In the genomic region with DNA sequence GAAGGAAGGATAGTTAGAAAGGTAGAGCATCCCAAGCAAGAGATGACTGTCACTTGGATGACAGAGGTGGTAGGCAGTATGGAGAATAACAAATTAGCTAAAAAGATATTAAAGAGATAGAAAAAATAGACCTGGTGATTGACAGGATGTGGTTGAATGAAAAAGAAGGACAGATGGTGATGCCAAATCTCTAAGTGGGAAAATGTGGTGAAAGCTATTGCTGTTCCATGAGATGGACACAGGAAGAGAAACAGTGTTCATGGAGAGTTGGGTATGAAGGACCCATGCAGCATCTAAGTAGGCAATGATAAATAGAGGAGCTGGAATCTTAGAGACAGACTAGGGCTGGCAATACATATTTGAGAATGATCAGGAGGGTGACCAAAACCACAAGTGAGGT, we compare ENCODE assay signal across 20 cellular contexts. TPM values are rescaled to one million over a fixed set of nuclear protein-coding genes. Genes with fewer than 3 reads are reported as not detected.
"Had no signal": no experiment of that assay in that cellular context is flagged by ENCODE, and none has a peak within 500 bp of the region (broad histone marks: within the 10 kb centered on the region; RNA-seq: fewer than 3 reads in every experiment).

No MANE protein-coding gene starts in this region.

- H3K36me3 Mint-ChIP-seq: IgD-negative memory B cell had no signal

- H3K4me3 ChIP-seq: K562, MG63, SJSA1, SK-N-MC had no signal

- H3K27me3 Mint-ChIP-seq: IgD-negative memory B cell had no signal

- H3K27ac Mint-ChIP-seq: IgD-negative memory B cell had no signal

- H3K27me3 ChIP-seq: MG63, SJSA1 had no signal

- H3K4me3 Mint-ChIP-seq: IgD-negative memory B cell had no signal

- H3K4me1 Mint-ChIP-seq: IgD-negative memory B cell had no signal

- H3K36me3 ChIP-seq: MG63, SJSA1 had no signal

- H3K9me3 Mint-ChIP-seq: IgD-negative memory B cell had no signal

- DNase-seq: MG63, NCI-H1092, NCI-H1105 treated with DMSO at 0.1 percent for 48 hours, NCI-H1417 treated with DMSO at 0.1 percent for 48 hours, NCI-H146, NCI-H1694 treated with DMSO at 0.1 percent for 48 hours, NCI-H1930, NCI-H2081, NCI-H2107, NCI-H2227 treated with DMSO at 0.1 percent for 48 hours, NCI-H524, NCI-H526 treated with DMSO at 0.1 percent for 48 hours, NCI-H774, Right ventricle myocardium superior, RPMI8226, SIG-M5 had no signal

- H3K27ac ChIP-seq: SJSA1, SK-N-MC had no signal

- H3K9me3 ChIP-seq: MG63, SJSA1 had no signal

- H3K4me1 ChIP-seq: SJSA1 had no signal

RNA-seq across cellular contexts. Expression of gene FAM13C, which starts 30.7 kb away (rescaled TPM):
- total RNA-seq: K562 had no signal
- polyA plus RNA-seq: IgD-negative memory B cell, K562 had no signal
